In genomic region chr17:48814504-48814903, GRCh38 we compare ENCODE assay signal across 9 cellular contexts. TPM values are rescaled to one million over a fixed set of nuclear protein-coding genes. Genes with fewer than 3 reads are reported as not detected.
DNase-seq lines count a peak whose midpoint lies in the region; ATAC-seq and TF ChIP-seq lines count a peak whose summit lies in the region.
"Had no signal": no experiment of that assay in that cellular context is flagged by ENCODE, and none has a peak within 500 bp of the region (broad histone marks: within the 10 kb centered on the region; RNA-seq: fewer than 3 reads in every experiment).

No MANE protein-coding gene starts in this region.

- no peaks in the 10 kb centered on the region for H3K9me3 ChIP-seq in gastroesophageal sphincter

- WGBS in gastroesophageal sphincter (ENCODE audit: low coverage in 1 of 2), 2 donors, result 5 to 23% methylated on average over 4 to 6 of the region's 7 CpGs

- no peak for TF ChIP-seq EP300 in gastroesophageal sphincter (IDR thresholded peaks at IDR 0.05)

- no peak overlapping the region for H3K27ac ChIP-seq in gastroesophageal sphincter

- H3K4me3 ChIP-seq in GM12865 (ENCODE audit: low read depth, low read length) (no peak overlapping the region), gastroesophageal sphincter (no peak overlapping the region), retinal pigment epithelial cell (ENCODE audit: low read length) (no peak overlapping the region)

- H3K36me3 ChIP-seq in gastroesophageal sphincter, result no peaks in the 10 kb centered on the region

- no peak for ATAC-seq in gastroesophageal sphincter
- no peak for ATAC-seq in GM18870 (IDR thresholded peaks at IDR 0.05; ENCODE audit: unreplicated experiment)
- no peak for ATAC-seq in GM21576 (IDR thresholded peaks at IDR 0.05; ENCODE audit: unreplicated experiment)
- ATAC-seq: left colon had no signal

- H3K27me3 ChIP-seq in gastroesophageal sphincter, result peaks cover 51% of the 10 kb centered on the region

- DNase-seq in 8988T (peak; percentile 69), GM12865 (ENCODE audit: low read depth) (peak; percentile 59), NCI-H774 (lab: John Stamatoyannopoulos, UW) (peak; percentile 50), retinal pigment epithelial cell (ENCODE audit: low read depth) (no peak)
- DNase-seq in activated T-cell treated with anti-CD3 and anti-CD28 coated beads, Interleukin-2, amount 50 U/mL, for 48 hours, result peak; percentile 61 to 66

- H3K4me1 ChIP-seq in gastroesophageal sphincter, result peaks cover 0 to 18% (median 7%) of the 10 kb centered on the region in 3 donors

- peak; percentile 80 for TF ChIP-seq CTCF in GM12865 (IDR thresholded peaks at IDR 0.05; ENCODE audit: insufficient read depth, low read depth, low read length, missing control alignments)
- peak; percentile 63 to 79 (median 68) for TF ChIP-seq CTCF in gastroesophageal sphincter (IDR thresholded peaks at IDR 0.05)
- peak; percentile 82 for TF ChIP-seq CTCF in retinal pigment epithelial cell (conservative IDR thresholded peaks at IDR 0.05; ENCODE audit: low read depth, low read length)

- no peak for TF ChIP-seq POLR2A in gastroesophageal sphincter (IDR thresholded peaks at IDR 0.05)

RNA-seq across cellular contexts. Expression of gene TTLL6, which starts 2.5 kb away (rescaled TPM):
- total RNA-seq in gastroesophageal sphincter, result not detected

RNA-seq across cellular contexts. Expression of gene CALCOCO2, which starts 16.3 kb away (rescaled TPM):
- 100 to 1,000 TPM; 177 to 244 (median 227) TPM for total RNA-seq in gastroesophageal sphincter
